In the genomic region with DNA sequence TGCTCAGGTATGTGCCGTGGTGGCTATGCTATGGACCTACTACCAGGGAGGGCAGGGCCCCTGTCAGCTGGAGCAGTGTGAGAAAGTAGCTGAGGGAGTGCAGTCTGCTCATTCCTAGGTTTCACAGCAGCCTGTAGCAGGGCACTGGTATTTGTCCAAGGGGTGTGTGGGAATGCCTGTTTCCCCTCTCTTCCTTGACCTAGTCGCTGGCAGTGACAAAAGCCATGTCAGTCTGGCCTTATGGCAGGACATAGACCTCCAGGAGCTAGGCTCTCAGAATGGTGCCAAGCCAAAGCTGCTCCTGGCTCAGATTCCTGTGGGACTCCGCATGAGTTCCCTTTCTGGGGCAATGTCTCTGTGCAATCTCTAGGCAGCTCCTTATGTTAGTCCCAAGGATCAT, we compare ENCODE assay signal across 1 cellular context.
TF ChIP-seq lines count a peak whose summit lies in the region.

No MANE protein-coding gene starts in this region.

TF ChIP-seq in WTC11, 78 proteins besides CTCF, POLR2A, EP300 and RAD21 (continued from another document):
- TF ChIP-seq, protein P1, sequence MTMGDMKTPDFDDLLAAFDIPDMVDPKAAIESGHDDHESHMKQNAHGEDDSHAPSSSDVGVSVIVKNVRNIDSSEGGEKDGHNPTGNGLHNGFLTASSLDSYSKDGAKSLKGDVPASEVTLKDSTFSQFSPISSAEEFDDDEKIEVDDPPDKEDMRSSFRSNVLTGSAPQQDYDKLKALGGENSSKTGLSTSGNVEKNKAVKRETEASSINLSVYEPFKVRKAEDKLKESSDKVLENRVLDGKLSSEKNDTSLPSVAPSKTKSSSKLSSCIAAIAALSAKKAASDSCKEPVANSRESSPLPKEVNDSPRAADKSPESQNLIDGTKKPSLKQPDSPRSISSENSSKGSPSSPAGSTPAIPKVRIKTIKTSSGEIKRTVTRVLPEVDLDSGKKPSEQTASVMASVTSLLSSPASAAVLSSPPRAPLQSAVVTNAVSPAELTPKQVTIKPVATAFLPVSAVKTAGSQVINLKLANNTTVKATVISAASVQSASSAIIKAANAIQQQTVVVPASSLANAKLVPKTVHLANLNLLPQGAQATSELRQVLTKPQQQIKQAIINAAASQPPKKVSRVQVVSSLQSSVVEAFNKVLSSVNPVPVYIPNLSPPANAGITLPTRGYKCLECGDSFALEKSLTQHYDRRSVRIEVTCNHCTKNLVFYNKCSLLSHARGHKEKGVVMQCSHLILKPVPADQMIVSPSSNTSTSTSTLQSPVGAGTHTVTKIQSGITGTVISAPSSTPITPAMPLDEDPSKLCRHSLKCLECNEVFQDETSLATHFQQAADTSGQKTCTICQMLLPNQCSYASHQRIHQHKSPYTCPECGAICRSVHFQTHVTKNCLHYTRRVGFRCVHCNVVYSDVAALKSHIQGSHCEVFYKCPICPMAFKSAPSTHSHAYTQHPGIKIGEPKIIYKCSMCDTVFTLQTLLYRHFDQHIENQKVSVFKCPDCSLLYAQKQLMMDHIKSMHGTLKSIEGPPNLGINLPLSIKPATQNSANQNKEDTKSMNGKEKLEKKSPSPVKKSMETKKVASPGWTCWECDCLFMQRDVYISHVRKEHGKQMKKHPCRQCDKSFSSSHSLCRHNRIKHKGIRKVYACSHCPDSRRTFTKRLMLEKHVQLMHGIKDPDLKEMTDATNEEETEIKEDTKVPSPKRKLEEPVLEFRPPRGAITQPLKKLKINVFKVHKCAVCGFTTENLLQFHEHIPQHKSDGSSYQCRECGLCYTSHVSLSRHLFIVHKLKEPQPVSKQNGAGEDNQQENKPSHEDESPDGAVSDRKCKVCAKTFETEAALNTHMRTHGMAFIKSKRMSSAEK (CRISPR knock-in tag; IDR thresholded peaks at IDR 0.05; ENCODE audit: borderline replicate concordance): no peak
- TF ChIP-seq ZNF396 (CRISPR knock-in tag; IDR thresholded peaks at IDR 0.05; ENCODE audit: borderline replicate concordance) (no peak), TEAD1 (CRISPR knock-in tag; IDR thresholded peaks at IDR 0.05) (no peak), ZNF219 (CRISPR knock-in tag; IDR thresholded peaks at IDR 0.05; ENCODE audit: borderline replicate concordance) (no peak), NFE2L1 (CRISPR knock-in tag; IDR thresholded peaks at IDR 0.05) (no peak)
- TF ChIP-seq, protein P2, sequence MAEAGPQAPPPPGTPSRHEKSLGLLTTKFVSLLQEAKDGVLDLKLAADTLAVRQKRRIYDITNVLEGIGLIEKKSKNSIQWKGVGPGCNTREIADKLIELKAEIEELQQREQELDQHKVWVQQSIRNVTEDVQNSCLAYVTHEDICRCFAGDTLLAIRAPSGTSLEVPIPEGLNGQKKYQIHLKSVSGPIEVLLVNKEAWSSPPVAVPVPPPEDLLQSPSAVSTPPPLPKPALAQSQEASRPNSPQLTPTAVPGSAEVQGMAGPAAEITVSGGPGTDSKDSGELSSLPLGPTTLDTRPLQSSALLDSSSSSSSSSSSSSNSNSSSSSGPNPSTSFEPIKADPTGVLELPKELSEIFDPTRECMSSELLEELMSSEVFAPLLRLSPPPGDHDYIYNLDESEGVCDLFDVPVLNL (CRISPR knock-in tag; IDR thresholded peaks at IDR 0.05; ENCODE audit: borderline replicate concordance, low read depth): no peak
TF ChIP-seq in WTC11: peak in this region for 0.
